Comparison of ENCODE assay signal across 10 cellular contexts in genomic region chr22:23305922-23306374, GRCh38.
DNase-seq lines count a peak whose midpoint lies in the region; ATAC-seq and TF ChIP-seq lines count a peak whose summit lies in the region.
"Had no signal": no experiment of that assay in that cellular context is flagged by ENCODE, and none has a peak within 500 bp of the region (broad histone marks: within the 10 kb centered on the region; RNA-seq: fewer than 3 reads in every experiment).

No MANE protein-coding gene starts in this region.

- TF ChIP-seq POLR2A in adrenal gland (IDR thresholded peaks at IDR 0.05), result no peak

- no peaks in the 10 kb centered on the region for H3K9me3 Mint-ChIP-seq in activated CD4-positive, alpha-beta memory T cell treated with anti-CD3 and anti-CD28 coated beads, Interleukin-2, amount 10 ng/mL, durations not matched to agents 7 days and 5 days
- H3K9me3 Mint-ChIP-seq: activated naive CD4-positive, alpha-beta T cell treated with anti-CD3 and anti-CD28 coated beads, Interleukin-2, amount 10 ng/mL, durations not matched to agents 7 days and 5 days had no signal

- no peaks in the 10 kb centered on the region for H3K27me3 Mint-ChIP-seq in activated CD4-positive, alpha-beta memory T cell treated with anti-CD3 and anti-CD28 coated beads, Interleukin-2, amount 10 ng/mL, durations not matched to agents 7 days and 5 days
- H3K27me3 Mint-ChIP-seq: activated naive CD4-positive, alpha-beta T cell treated with anti-CD3 and anti-CD28 coated beads, Interleukin-2, amount 10 ng/mL, durations not matched to agents 7 days and 5 days had no signal

- intact Hi-C loops in adrenal gland (cut with DNase I), result loop anchor here in 1 of 2 donors (10.0 kb wide), 1 partner anchor 229 kb away; no protein-coding TSS in a partner anchor
- intact Hi-C loops in Right ventricle myocardium superior (cut with DNase I), result no loop called here

- peaks cover 8% of the 10 kb centered on the region for H3K36me3 Mint-ChIP-seq in activated CD4-positive, alpha-beta memory T cell treated with anti-CD3 and anti-CD28 coated beads, Interleukin-2, amount 10 ng/mL, durations not matched to agents 7 days and 5 days (ENCODE audit: low read depth)

- CTCF ChIA-PET in activated CD4-positive, alpha-beta memory T cell treated with anti-CD3 and anti-CD28 coated beads, Interleukin-2, amount 10 ng/mL, durations not matched to agents 7 days and 5 days (lab: Charles Lee), result no interaction called here

- WGBS in adrenal gland, 4 donors, result 36 to 51% (median 41%) methylated on average over 9 to 11 of the region's 11 CpGs

- no peaks in the 10 kb centered on the region for H3K9me3 ChIP-seq in adrenal gland (replicated peaks in 1 of 3)

- H3K27ac Mint-ChIP-seq in activated CD4-positive, alpha-beta memory T cell treated with anti-CD3 and anti-CD28 coated beads, Interleukin-2, amount 10 ng/mL, durations not matched to agents 7 days and 5 days, result no peak overlapping the region
- H3K27ac Mint-ChIP-seq: activated naive CD4-positive, alpha-beta T cell treated with anti-CD3 and anti-CD28 coated beads, Interleukin-2, amount 10 ng/mL, durations not matched to agents 7 days and 5 days had no signal

- H3K4me3 Mint-ChIP-seq in activated CD4-positive, alpha-beta memory T cell treated with anti-CD3 and anti-CD28 coated beads, Interleukin-2, amount 10 ng/mL, durations not matched to agents 7 days and 5 days, result no peak overlapping the region
- H3K4me3 Mint-ChIP-seq: activated naive CD4-positive, alpha-beta T cell treated with anti-CD3 and anti-CD28 coated beads, Interleukin-2, amount 10 ng/mL, durations not matched to agents 7 days and 5 days had no signal

- ATAC-seq in Right ventricle myocardium superior (ENCODE audit: poor library complexity), result peak; percentile 93
- ATAC-seq in GM18502 (IDR thresholded peaks at IDR 0.05; ENCODE audit: poor library complexity, unreplicated experiment), result no peak
- ATAC-seq in HG02981 (IDR thresholded peaks at IDR 0.05; ENCODE audit: unreplicated experiment), result no peak

- TF ChIP-seq CTCF in adrenal gland (IDR thresholded peaks at IDR 0.05), result no peak

- POLR2A ChIA-PET in activated CD4-positive, alpha-beta memory T cell treated with anti-CD3 and anti-CD28 coated beads, Interleukin-2, amount 10 ng/mL, durations not matched to agents 7 days and 5 days (lab: Charles Lee), result no interaction called here

- H3K36me3 ChIP-seq in adrenal gland (replicated peaks in 1 of 2), result no peaks in the 10 kb centered on the region

- DNase-seq in ELR (ENCODE audit: low read depth) (peak; percentile 57), adrenal gland (peak; percentile 69 to 97 (median 85)), Right ventricle myocardium superior (peak; percentile 86), renal cortical epithelial cell (ENCODE audit: low read depth) (peak; percentile 84), OCI-M2 (lab: John Stamatoyannopoulos, UW; ENCODE audit: unreplicated experiment) (no peak)
- no peak for DNase-seq in activated CD4-positive, alpha-beta memory T cell treated with anti-CD3 and anti-CD28 coated beads, Interleukin-2, amount 10 ng/mL, durations not matched to agents 7 days and 5 days
- DNase-seq: activated naive CD4-positive, alpha-beta T cell treated with anti-CD3 and anti-CD28 coated beads, Interleukin-2, amount 10 ng/mL, durations not matched to agents 7 days and 5 days; retina had no signal

- H3K27me3 ChIP-seq in adrenal gland, result no peaks in the 10 kb centered on the region

- peak overlapping the region; percentile 1 to 89 (median 64) for H3K27ac ChIP-seq in adrenal gland

- no peak overlapping the region for H3K4me3 ChIP-seq in adrenal gland

- H3K4me1 ChIP-seq in adrenal gland (replicated peaks in 1 of 2), result peaks cover 4 to 26% of the 10 kb centered on the region in 2 donors

- no peaks in the 10 kb centered on the region for H3K4me1 Mint-ChIP-seq in activated CD4-positive, alpha-beta memory T cell treated with anti-CD3 and anti-CD28 coated beads, Interleukin-2, amount 10 ng/mL, durations not matched to agents 7 days and 5 days
- H3K4me1 Mint-ChIP-seq: activated naive CD4-positive, alpha-beta T cell treated with anti-CD3 and anti-CD28 coated beads, Interleukin-2, amount 10 ng/mL, durations not matched to agents 7 days and 5 days had no signal

Comparison
In these comparisons a context has a peak if more than half of its experiments do, and no peak if none do; other contexts are left out.
1. DNase-seq: peak in ELR (single experiment), adrenal gland (7 of 7), Right ventricle myocardium superior (single experiment) and renal cortical epithelial cell (single experiment); none in OCI-M2 (single experiment) and activated CD4-positive, alpha-beta memory T cell treated with anti-CD3 and anti-CD28 coated beads, Interleukin-2, amount 10 ng/mL, durations not matched to agents 7 days and 5 days (single experiment).